Comparison of ENCODE assay signal across 25 cellular contexts in genomic region chr3:43817825-43818224, GRCh38.
DNase-seq lines count a peak whose midpoint lies in the region; ATAC-seq and TF ChIP-seq lines count a peak whose summit lies in the region.
"Had no signal": no experiment of that assay in that cellular context is flagged by ENCODE, and none has a peak within 500 bp of the region (broad histone marks: within the 10 kb centered on the region; RNA-seq: fewer than 3 reads in every experiment).

No MANE protein-coding gene starts in this region.

- H3K27me3 ChIP-seq in mammary epithelial cell (ENCODE audit: insufficient read depth, low read length) = no peaks in the 10 kb centered on the region
- H3K27me3 ChIP-seq in esophagus muscularis mucosa = no peaks in the 10 kb centered on the region
- H3K27me3 ChIP-seq: pancreas, SJCRH30, suprapubic skin had no signal

- peaks cover 10% of the 10 kb centered on the region for H3K9me3 Mint-ChIP-seq in MCF 10A (ENCODE audit: unreplicated experiment)

- TF ChIP-seq EP300 in esophagus muscularis mucosa (IDR thresholded peaks at IDR 0.05) = no peak

- H3K4me1 Mint-ChIP-seq in MCF 10A (ENCODE audit: insufficient read depth, unreplicated experiment) = no peaks in the 10 kb centered on the region

- POLR2A ChIA-PET in MCF 10A (lab: Yijun Ruan, JAX) = no interaction called here

- H3K36me3 ChIP-seq in mammary epithelial cell (ENCODE audit: insufficient read depth, low read length) (no peaks in the 10 kb centered on the region), esophagus muscularis mucosa (no peaks in the 10 kb centered on the region)
- H3K36me3 ChIP-seq: pancreas, SJCRH30, suprapubic skin had no signal

- no peak overlapping the region for H3K4me3 Mint-ChIP-seq in MCF 10A (ENCODE audit: unreplicated experiment)

- intact Hi-C loops in mammary epithelial cell (cut with micrococcal nuclease) = no loop called here
- intact Hi-C loops in MCF 10A (cut with micrococcal nuclease) = no loop called here
- intact Hi-C loops in esophagus muscularis mucosa (cut with DNase I) = no loop called here

- ATAC-seq in stimulated activated naive CD8-positive, alpha-beta T cell treated with anti-CD3 and anti-CD28 coated beads, Interleukin-15, Interleukin-2, amounts not matched to agents 100 U/mL and 50 U/mL, for 24 hours = peak; percentile 72
- ATAC-seq in HG03521 (IDR thresholded peaks at IDR 0.05; ENCODE audit: unreplicated experiment) (no peak), GM18505 (IDR thresholded peaks at IDR 0.05; ENCODE audit: unreplicated experiment) (no peak)
- ATAC-seq: GM12878, left colon, pancreas had no signal

- no peaks in the 10 kb centered on the region for H3K36me3 Mint-ChIP-seq in MCF 10A (ENCODE audit: insufficient read depth, unreplicated experiment)

- H3K27me3 Mint-ChIP-seq in MCF 10A (ENCODE audit: insufficient read depth, unreplicated experiment) = no peaks in the 10 kb centered on the region

- H3K9me3 ChIP-seq in mammary epithelial cell (replicated peaks; ENCODE audit: insufficient read depth, low read length) = no peaks in the 10 kb centered on the region
- no peaks in the 10 kb centered on the region for H3K9me3 ChIP-seq in esophagus muscularis mucosa
- H3K9me3 ChIP-seq: pancreas, SJCRH30, suprapubic skin had no signal

- CTCF ChIA-PET in mammary epithelial cell (lab: Charles Lee; ENCODE audit: low non-redundant PET) = interaction anchor here (0.5 kb wide), 1 partner anchor 381 kb away, joined by 3 read pairs; no protein-coding TSS in a partner anchor
- CTCF ChIA-PET in MCF 10A (lab: Yijun Ruan, JAX) = interaction anchor here (1.0 kb wide), 1 partner anchor 49 kb away, joined by 4 read pairs; no protein-coding TSS in a partner anchor

- dilution Hi-C loops in mammary epithelial cell (cut with HindIII; ENCODE audit: low sequenced_read_pairs) = no loop called here

- H3K27ac ChIP-seq in mammary epithelial cell (ENCODE audit: insufficient read depth, low read depth, low read length) (no peak overlapping the region), esophagus muscularis mucosa (replicated peaks in 1 of 4) (no peak overlapping the region)
- H3K27ac ChIP-seq: C4-2B, pancreas, SJCRH30, suprapubic skin had no signal

- H3K4me1 ChIP-seq in mammary epithelial cell (ENCODE audit: insufficient read depth, low read length) (no peaks in the 10 kb centered on the region), esophagus muscularis mucosa (no peaks in the 10 kb centered on the region)
- H3K4me1 ChIP-seq: pancreas, SJCRH30, suprapubic skin had no signal

- H3K79me2 ChIP-seq in mammary epithelial cell (ENCODE audit: insufficient read depth, low read length) = no peaks in the 10 kb centered on the region

- no peak overlapping the region for H3K9ac ChIP-seq in mammary epithelial cell (ENCODE audit: insufficient read depth, low read length)

- no peaks in the 10 kb centered on the region for H4K20me1 ChIP-seq in mammary epithelial cell (ENCODE audit: insufficient read depth, low read length)

- DNase-seq in mammary epithelial cell = peak; percentile 44
- DNase-seq in MCF 10A (ENCODE audit: unreplicated experiment) = no peak
- peak; percentile 20 for DNase-seq in M059J (ENCODE audit: low read depth)
- DNase-seq in esophagus muscularis mucosa (ENCODE audit: extremely low spot score) = peak; percentile 64
- DNase-seq in stimulated activated naive CD8-positive, alpha-beta T cell treated with anti-CD3 and anti-CD28 coated beads, Interleukin-15, Interleukin-2, amounts not matched to agents 100 U/mL and 50 U/mL, for 24 hours = no peak
- no peak for DNase-seq in cerebellum (ENCODE audit: low spot score)
- DNase-seq: activated CD8-positive, alpha-beta memory T cell treated with anti-CD3 and anti-CD28 coated beads for 24 hours; activated gamma-delta T cell treated with Interleukin-2 at 50 U/mL for 16 hours; amniotic stem cell; erythroblast; foreskin fibroblast; IMR-90; left colon; NCI-H1417; NCI-H2081; NCI-H226; pancreas; SJCRH30; small intestine; T1000 had no signal

- no peak overlapping the region for H3K4me2 ChIP-seq in mammary epithelial cell (ENCODE audit: insufficient read depth, low read depth, low read length)

- H2AFZ ChIP-seq in mammary epithelial cell (ENCODE audit: low read depth, low read length) = no peak overlapping the region

- no peak overlapping the region for H3K4me3 ChIP-seq in mammary epithelial cell (replicated peaks in 1 of 3; ENCODE audit: insufficient read depth in 1 of 3, low read depth in 2 of 3, low read length in 3 of 3)
- H3K4me3 ChIP-seq in esophagus muscularis mucosa = no peak overlapping the region
- H3K4me3 ChIP-seq: GM12878, pancreas, SJCRH30, suprapubic skin had no signal

- TF ChIP-seq POLR2A in esophagus muscularis mucosa (IDR thresholded peaks at IDR 0.05; ENCODE audit: low read depth) (no peak), GM18505 (IDR thresholded peaks at IDR 0.05; ENCODE audit: borderline replicate concordance, extremely low read depth, insufficient read depth, insufficient read length) (no peak)

- in situ Hi-C loops in mammary epithelial cell (cut with MboI; ENCODE audit: low sequenced_read_pairs in 2 of 2) = no loop called here

- BruUV-seq in mammary epithelial cell (replicated peaks; lab: Mats Ljungman, UMichigan) = no TSS peak
- BruUV-seq in MCF 10A (replicated peaks; lab: Mats Ljungman, UMichigan) = no TSS peak

- 70% methylated on average over 2 of the region's 2 CpGs for WGBS in mammary epithelial cell (ENCODE audit: low coverage, missing lambda C conversion rate)
- WGBS in esophagus muscularis mucosa = 80% methylated on average over 2 of the region's 2 CpGs

- TF ChIP-seq CTCF in mammary epithelial cell (conservative IDR thresholded peaks at IDR 0.05 in 1 of 2, IDR thresholded peaks at IDR 0.05 in 1 of 2; ENCODE audit: extremely low read depth in 1 of 2, insufficient read depth in 1 of 2, low read depth in 1 of 2, low read length in 2 of 2) = no peak
- TF ChIP-seq CTCF in MCF 10A (IDR thresholded peaks at IDR 0.05; ENCODE audit: unreplicated experiment) = no peak
- TF ChIP-seq CTCF in esophagus muscularis mucosa (IDR thresholded peaks at IDR 0.05) = no peak

- H3K27ac Mint-ChIP-seq in MCF 10A (ENCODE audit: low read depth, unreplicated experiment) = no peak overlapping the region

Comparison
In these comparisons a context has a peak if more than half of its experiments do, and no peak if none do; other contexts are left out.
1. DNase-seq: peak in mammary epithelial cell (single experiment), M059J (single experiment) and esophagus muscularis mucosa (single experiment); none in MCF 10A (single experiment), stimulated activated naive CD8-positive, alpha-beta T cell treated with anti-CD3 and anti-CD28 coated beads, Interleukin-15, Interleukin-2, amounts not matched to agents 100 U/mL and 50 U/mL, for 24 hours (single experiment) and cerebellum (single experiment).